In genomic region chr19:4582112-4582553, GRCh38 we compare ENCODE assay signal across 2 cellular contexts.
TF ChIP-seq lines count a peak whose summit lies in the region.

No MANE protein-coding gene starts in this region.

TF ChIP-seq in HCT116, 20 proteins besides CTCF, POLR2A, EP300 and RAD21:
- TF ChIP-seq ZFX (IDR thresholded peaks at IDR 0.05) (no peak), ZBTB33 (IDR thresholded peaks at IDR 0.05; ENCODE audit: extremely low read depth, insufficient replicate concordance, low read length) (no peak), SRF (IDR thresholded peaks at IDR 0.05; ENCODE audit: low read depth) (no peak), EZH2 (IDR thresholded peaks at IDR 0.05) (no peak), ELF1 (IDR thresholded peaks at IDR 0.05; ENCODE audit: borderline replicate concordance, low read depth) (no peak)

TF ChIP-seq in K562, 482 proteins besides CTCF, POLR2A, EP300 and RAD21:
- TF ChIP-seq HNRNPL (IDR thresholded peaks at IDR 0.05; ENCODE audit: low read depth, low read length) (0 out of 2 replicates have a peak, but pooled peaks have one; percentile 15), SIRT6 (IDR thresholded peaks at IDR 0.05; ENCODE audit: low read depth, low read length) (no peak), ESRRA (IDR thresholded peaks at IDR 0.05; ENCODE audit: borderline replicate concordance, low read depth) (no peak), ZBED1 (IDR thresholded peaks at IDR 0.05) (no peak), ZNF431 (CRISPR knock-in tag; IDR thresholded peaks at IDR 0.05) (no peak), SMC3 (conservative IDR thresholded peaks at IDR 0.05; ENCODE audit: insufficient read depth, low read depth, low read length) (no peak), HIVEP1 (CRISPR knock-in tag; IDR thresholded peaks at IDR 0.05) (no peak), E2F8 (IDR thresholded peaks at IDR 0.05; ENCODE audit: low read depth, partially characterized antibody) (no peak)
